In the genomic region with DNA sequence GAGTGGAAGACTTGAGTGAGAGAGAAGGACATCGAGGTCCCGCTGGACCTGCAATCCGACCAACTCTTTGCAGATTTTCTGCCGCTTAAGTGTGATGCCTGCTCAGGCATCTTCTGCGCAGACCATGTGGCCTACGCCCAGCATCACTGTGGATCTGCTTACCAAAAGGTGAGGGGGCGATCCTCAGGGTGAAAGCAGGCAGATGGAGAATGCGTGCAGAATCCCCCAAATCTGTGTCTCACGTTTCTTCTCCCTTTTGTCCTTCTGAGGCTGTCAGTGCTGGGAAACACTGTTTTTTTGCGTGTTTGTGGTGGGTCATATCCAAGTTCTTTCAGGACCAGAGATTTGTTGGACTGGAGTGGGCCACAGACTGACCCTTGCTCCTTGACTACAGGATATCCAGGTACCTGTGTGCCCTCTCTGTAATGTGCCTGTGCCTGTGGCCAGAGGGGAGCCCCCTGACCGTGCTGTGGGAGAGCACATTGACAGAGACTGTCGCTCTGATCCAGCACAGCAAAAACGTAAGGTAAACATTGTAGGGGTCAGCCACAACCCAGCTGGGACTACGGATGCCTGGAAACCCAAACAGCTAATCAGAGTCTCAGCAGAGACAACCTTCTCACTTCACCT, we compare ENCODE assay signal across 8 cellular contexts. TPM values are rescaled to one million over a fixed set of nuclear protein-coding genes. Genes with fewer than 3 reads are reported as not detected.
DNase-seq lines count a peak whose midpoint lies in the region; ATAC-seq and TF ChIP-seq lines count a peak whose summit lies in the region.

No MANE protein-coding gene starts in this region.

- TF ChIP-seq CTCF in choroid plexus epithelial cell (conservative IDR thresholded peaks at IDR 0.05; ENCODE audit: low read depth, low read length) (no peak), GM10266 (IDR thresholded peaks at IDR 0.05; ENCODE audit: control insufficient read depth, insufficient read depth, low read depth, missing control alignments) (no peak)

- peaks cover 45% of the 10 kb centered on the region for H3K4me1 ChIP-seq in mononuclear cell (ENCODE audit: insufficient read depth, low read length)

- DNase-seq in stimulated activated naive CD8-positive, alpha-beta T cell treated with anti-CD3 and anti-CD28 coated beads, Interleukin-15, Interleukin-2, amounts not matched to agents 100 U/mL and 50 U/mL, for 24 hours = no peak
- DNase-seq in choroid plexus epithelial cell (ENCODE audit: low read depth) (no peak), GM10266 (ENCODE audit: extremely low spot score) (no peak), cerebellar nuclear complex (lab: John Stamatoyannopoulos, UW) (no peak), T1000 (lab: John Stamatoyannopoulos, UW) (no peak)

- ATAC-seq in stimulated activated naive CD8-positive, alpha-beta T cell treated with anti-CD3 and anti-CD28 coated beads, Interleukin-15, Interleukin-2, amounts not matched to agents 100 U/mL and 50 U/mL, for 24 hours = no peak
- ATAC-seq in HG03196 (IDR thresholded peaks at IDR 0.05; ENCODE audit: unreplicated experiment) = no peak

- no peaks in the 10 kb centered on the region for H3K9me3 ChIP-seq in mononuclear cell (ENCODE audit: low read depth, low read length)

- peak overlapping the region; percentile 86 for H3K4me3 ChIP-seq in choroid plexus epithelial cell (ENCODE audit: low read depth, low read length)
- peak overlapping the region; percentile 61 for H3K4me3 ChIP-seq in mononuclear cell (ENCODE audit: low read length)

- no peaks in the 10 kb centered on the region for H3K27me3 Mint-ChIP-seq in stimulated activated naive CD8-positive, alpha-beta T cell treated with anti-CD3 and anti-CD28 coated beads, Interleukin-15, Interleukin-2, amounts not matched to agents 100 ng/mL and 50 ng/mL, for 24 hours

- peaks cover 53% of the 10 kb centered on the region for H3K4me1 Mint-ChIP-seq in stimulated activated naive CD8-positive, alpha-beta T cell treated with anti-CD3 and anti-CD28 coated beads, Interleukin-15, Interleukin-2, amounts not matched to agents 100 ng/mL and 50 ng/mL, for 24 hours (ENCODE audit: low read depth)

- H3K9me3 Mint-ChIP-seq in stimulated activated naive CD8-positive, alpha-beta T cell treated with anti-CD3 and anti-CD28 coated beads, Interleukin-15, Interleukin-2, amounts not matched to agents 100 ng/mL and 50 ng/mL, for 24 hours = no peaks in the 10 kb centered on the region

- no peaks in the 10 kb centered on the region for H3K27me3 ChIP-seq in mononuclear cell (ENCODE audit: insufficient read depth, low read length)

- peak overlapping the region; percentile 49 for H3K27ac Mint-ChIP-seq in stimulated activated naive CD8-positive, alpha-beta T cell treated with anti-CD3 and anti-CD28 coated beads, Interleukin-15, Interleukin-2, amounts not matched to agents 100 ng/mL and 50 ng/mL, for 24 hours

- H3K4me3 Mint-ChIP-seq in stimulated activated naive CD8-positive, alpha-beta T cell treated with anti-CD3 and anti-CD28 coated beads, Interleukin-15, Interleukin-2, amounts not matched to agents 100 ng/mL and 50 ng/mL, for 24 hours = peak overlapping the region; percentile 93

- peaks cover 37% of the 10 kb centered on the region for H3K36me3 Mint-ChIP-seq in stimulated activated naive CD8-positive, alpha-beta T cell treated with anti-CD3 and anti-CD28 coated beads, Interleukin-15, Interleukin-2, amounts not matched to agents 100 ng/mL and 50 ng/mL, for 24 hours (ENCODE audit: low read depth)

RNA-seq across cellular contexts. Expression of gene ZFAND2B, which starts 0.8 kb away (rescaled TPM):
- total RNA-seq in mononuclear cell = 41.6 TPM

RNA-seq across cellular contexts. Expression of gene ABCB6, which starts 11.4 kb away (rescaled TPM):
- total RNA-seq in mononuclear cell = 1.3 TPM

RNA-seq across cellular contexts. Expression of gene ATG9A, which starts 22.1 kb away (rescaled TPM):
- total RNA-seq in mononuclear cell = 30.3 TPM

RNA-seq across cellular contexts. Expression of gene ANKZF1, which starts 22.2 kb away (rescaled TPM):
- 45.4 TPM for total RNA-seq in mononuclear cell

RNA-seq across cellular contexts. Expression of gene RETREG2, which starts 29.3 kb away (rescaled TPM):
- 64.0 TPM for total RNA-seq in mononuclear cell
